Comparison of ENCODE assay signal across 26 cellular contexts in the genomic region with DNA sequence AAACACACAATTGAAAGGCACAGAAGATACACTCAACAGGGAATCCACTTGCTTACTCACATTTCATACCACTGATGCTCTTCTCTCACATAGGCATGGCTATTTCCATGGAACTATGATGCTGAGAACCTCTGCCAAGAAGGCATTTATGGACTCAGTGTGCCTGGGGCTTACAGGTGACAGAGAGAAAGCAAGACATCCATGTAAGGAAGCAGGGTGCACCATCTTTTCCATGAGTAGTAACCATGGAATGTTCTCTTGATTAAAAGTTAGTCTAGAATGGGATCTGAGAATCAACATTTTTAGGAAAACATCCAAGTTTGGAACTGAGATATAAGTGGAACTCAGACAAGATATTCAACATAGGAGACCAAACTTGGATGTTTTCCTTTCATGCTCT. TPM values are rescaled to one million over a fixed set of nuclear protein-coding genes. Genes with fewer than 3 reads are reported as not detected.
A peak's percentile ranks its signal among the peaks of the same experiment; 100 is the strongest.
DNase-seq lines count a peak whose midpoint lies in the region; ATAC-seq and TF ChIP-seq lines count a peak whose summit lies in the region.
"Had no signal": no experiment of that assay in that cellular context is flagged by ENCODE, and none has a peak within 500 bp of the region (broad histone marks: within the 10 kb centered on the region; RNA-seq: fewer than 3 reads in every experiment).

No MANE protein-coding gene starts in this region.

- H3K4me1 Mint-ChIP-seq in neural progenitor cell = peaks cover 24% of the 10 kb centered on the region

- no peaks in the 10 kb centered on the region for H4K20me1 ChIP-seq in neural progenitor cell (ENCODE audit: low read depth)

- no peak overlapping the region for H3K4me2 ChIP-seq in neural progenitor cell

- no peak overlapping the region for H2AFZ ChIP-seq in neural progenitor cell (replicated peaks)

- peak overlapping the region; percentile 46 for H3K27ac Mint-ChIP-seq in neural progenitor cell
- H3K27ac Mint-ChIP-seq: T-helper 1 cell treated with Interleukin-12 subunit alpha and Interleukin-12 subunit beta and Interleukin-4 antibody, amounts not matched to agents 30 μg/mL and 1 μg/mL, for 36 hours had no signal

- H3K27ac ChIP-seq in neural progenitor cell (no peak overlapping the region), thyroid gland (no peak overlapping the region), ascending aorta (peak overlapping the region in 1 of 2 donors; percentile 51)
- H3K27ac ChIP-seq: gastroesophageal sphincter, vagina, VCaP had no signal

- no peak for ATAC-seq in GM19351 (IDR thresholded peaks at IDR 0.05; ENCODE audit: unreplicated experiment)
- ATAC-seq: gastroesophageal sphincter, left colon had no signal

- intact Hi-C loops in thyroid gland (cut with DNase I) = no loop called here
- intact Hi-C loops in ascending aorta (cut with DNase I) = no loop called here

- H3K9ac ChIP-seq in neural progenitor cell = no peak overlapping the region

- TF ChIP-seq CTCF in cardiac fibroblast (IDR thresholded peaks at IDR 0.05; ENCODE audit: low read depth, low read length) (no peak), neural progenitor cell (IDR thresholded peaks at IDR 0.05) (no peak), thyroid gland (IDR thresholded peaks at IDR 0.05) (no peak), ascending aorta (IDR thresholded peaks at IDR 0.05) (no peak)

- DNase-seq in AG08395 (ENCODE audit: low spot score) = peak; percentile 11
- DNase-seq in HCEC 1CT = peak; percentile 24
- peak; percentile 56 to 75 for DNase-seq in cardiac fibroblast (ENCODE audit: low read depth in 2 of 2)
- DNase-seq in neural progenitor cell (ENCODE audit: low spot score) = no peak
- no peak for DNase-seq in thyroid gland
- no peak for DNase-seq in Kasumi-1 (lab: John Stamatoyannopoulos, UW)
- no peak for DNase-seq in ascending aorta (ENCODE audit: low spot score in 2 of 2)
- DNase-seq: activated CD4-positive, alpha-beta T cell treated with anti-CD3 and anti-CD28 coated beads, Interleukin-2, amount 50 U/mL, for 4 hours; activated gamma-delta T cell treated with Interleukin-2 at 50 U/mL for 16 hours; AML-193; amniotic stem cell; COR-L47; H9; left colon; MM.1S; NCI-H146; NCI-H2171 treated with DMSO at 0.1 percent for 48 hours; NCI-H748 treated with DMSO at 0.1 percent for 48 hours; OCI-M1; stimulated activated CD4-positive, alpha-beta T cell treated with anti-CD3 and anti-CD28 coated beads, Interleukin-12 subunit alpha, Interleukin-12 subunit beta, amount 100 ng/mL, for 4 hours had no signal

- H3K4me1 ChIP-seq in neural progenitor cell (peaks cover 31% of the 10 kb centered on the region), thyroid gland (no peaks in the 10 kb centered on the region), ascending aorta (no peaks in the 10 kb centered on the region)
- H3K4me1 ChIP-seq: gastroesophageal sphincter, vagina had no signal

- H3K4me3 ChIP-seq in cardiac fibroblast (replicated peaks in 1 of 2; ENCODE audit: low read depth in 2 of 2, low read length in 2 of 2) = no peak overlapping the region
- no peak overlapping the region for H3K4me3 ChIP-seq in neural progenitor cell
- no peak overlapping the region for H3K4me3 ChIP-seq in thyroid gland (replicated peaks in 1 of 3)
- no peak overlapping the region for H3K4me3 ChIP-seq in ascending aorta
- H3K4me3 ChIP-seq: gastroesophageal sphincter, vagina had no signal

- H3K79me2 ChIP-seq in neural progenitor cell (ENCODE audit: low read depth) = no peaks in the 10 kb centered on the region

- H3K4me3 Mint-ChIP-seq in neural progenitor cell = no peak overlapping the region
- H3K4me3 Mint-ChIP-seq: H9; T-helper 1 cell treated with Interleukin-12 subunit alpha and Interleukin-12 subunit beta and Interleukin-4 antibody, amounts not matched to agents 30 μg/mL and 1 μg/mL, for 36 hours had no signal

- H3K27me3 ChIP-seq in neural progenitor cell (no peaks in the 10 kb centered on the region), thyroid gland (no peaks in the 10 kb centered on the region), ascending aorta (no peaks in the 10 kb centered on the region)
- H3K27me3 ChIP-seq: gastroesophageal sphincter, vagina had no signal

- H3K9me3 ChIP-seq in neural progenitor cell (ENCODE audit: low read depth) (no peaks in the 10 kb centered on the region), thyroid gland (no peaks in the 10 kb centered on the region), ascending aorta (no peaks in the 10 kb centered on the region)
- H3K9me3 ChIP-seq: gastroesophageal sphincter, vagina had no signal

- H3K36me3 ChIP-seq in neural progenitor cell (no peaks in the 10 kb centered on the region), thyroid gland (no peaks in the 10 kb centered on the region), ascending aorta (no peaks in the 10 kb centered on the region)
- H3K36me3 ChIP-seq: gastroesophageal sphincter, vagina had no signal

- H3K9me3 Mint-ChIP-seq in neural progenitor cell = peaks cover 11% of the 10 kb centered on the region
- H3K9me3 Mint-ChIP-seq: H9; T-helper 1 cell treated with Interleukin-12 subunit alpha and Interleukin-12 subunit beta and Interleukin-4 antibody, amounts not matched to agents 30 μg/mL and 1 μg/mL, for 36 hours had no signal

- H3K27me3 Mint-ChIP-seq in neural progenitor cell (ENCODE audit: insufficient read depth, low read depth) = peaks cover 4% of the 10 kb centered on the region

- peaks cover 5% of the 10 kb centered on the region for H3K36me3 Mint-ChIP-seq in neural progenitor cell

- peaks cover 14% of the 10 kb centered on the region for H3F3A ChIP-seq in neural progenitor cell (ENCODE audit: low read depth)

- no peak for TF ChIP-seq POLR2A in thyroid gland (IDR thresholded peaks at IDR 0.05)

RNA-seq across cellular contexts. Expression of gene MACC1, which starts 52.5 kb away (rescaled TPM):
- total RNA-seq in neural progenitor cell (ENCODE audit: low replicate concordance) (5.7 and 7.2 TPM in 2 replicates), thyroid gland (1 to 10 TPM; 2.6 to 7.7 (median 3.6) TPM), ascending aorta (not detected)
- total RNA-seq: chondrocyte had no signal

Comparison
In these comparisons a context has a peak if more than half of its experiments do, and no peak if none do; other contexts are left out.
1. DNase-seq: peak in AG08395 (single experiment), HCEC 1CT (single experiment) and cardiac fibroblast (2 of 2); none in neural progenitor cell (single experiment), thyroid gland (0 of 2), Kasumi-1 (0 of 2) and ascending aorta (0 of 2).